1 cellular context compared by ENCODE assay signal in genomic region chr22:44859641-44860040, GRCh38.
TF ChIP-seq lines count a peak whose summit lies in the region.

No MANE protein-coding gene starts in this region.

TF ChIP-seq in GM23338, 12 proteins besides CTCF, POLR2A, EP300 and RAD21 (continued from another document):
- TF ChIP-seq REST (IDR thresholded peaks at IDR 0.05; ENCODE audit: unreplicated experiment) (no peak), ZNF114 (CRISPR knock-in tag; IDR thresholded peaks at IDR 0.05) (no peak)
